1 cellular context compared by ENCODE assay signal in the genomic region with DNA sequence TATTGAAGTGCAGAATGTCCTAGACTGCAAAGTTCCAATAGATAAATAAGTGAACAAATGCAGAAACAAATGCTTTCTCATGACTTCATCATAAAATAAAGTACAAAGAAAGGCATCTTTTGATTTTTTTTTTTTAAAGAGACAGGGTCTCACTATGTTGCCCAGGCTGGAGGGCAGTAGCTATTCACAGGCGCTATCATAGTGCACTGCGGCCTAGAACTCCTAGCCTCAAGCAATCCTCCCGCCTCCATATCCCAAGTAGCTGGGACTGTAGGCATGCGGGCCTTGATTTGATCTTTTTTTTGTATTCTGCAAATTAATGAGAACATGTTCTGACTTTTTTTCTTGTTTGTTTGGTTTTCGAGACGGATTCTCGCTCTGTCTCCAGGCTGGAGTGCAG.
TF ChIP-seq lines count a peak whose summit lies in the region.

No MANE protein-coding gene starts in this region.

TF ChIP-seq in endothelial cell of umbilical vein, 7 proteins besides CTCF, POLR2A, EP300 and RAD21:
- TF ChIP-seq MYC (IDR thresholded peaks at IDR 0.05; ENCODE audit: low read depth, low read length) (no peak), GATA2 (IDR thresholded peaks at IDR 0.05; ENCODE audit: insufficient read depth, insufficient read length, low read depth, low read length) (no peak), EZH2 (IDR thresholded peaks at IDR 0.05; ENCODE audit: borderline replicate concordance, low read depth, low read length, severe bottlenecking) (no peak), JUN (IDR thresholded peaks at IDR 0.05; ENCODE audit: borderline replicate concordance, insufficient read depth, insufficient read length, low read depth) (no peak), FOS (IDR thresholded peaks at IDR 0.05; ENCODE audit: borderline replicate concordance, insufficient read depth, low read length) (no peak), POLR2AphosphoS5 (IDR thresholded peaks at IDR 0.05; ENCODE audit: insufficient read depth, low read depth, low read length) (no peak)
- TF ChIP-seq, protein P1, sequence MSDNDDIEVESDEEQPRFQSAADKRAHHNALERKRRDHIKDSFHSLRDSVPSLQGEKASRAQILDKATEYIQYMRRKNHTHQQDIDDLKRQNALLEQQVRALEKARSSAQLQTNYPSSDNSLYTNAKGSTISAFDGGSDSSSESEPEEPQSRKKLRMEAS (IDR thresholded peaks at IDR 0.05; ENCODE audit: insufficient read depth, insufficient read length), result no peak
